In genomic region chr6:10720960-10721849, GRCh38 we compare ENCODE assay signal across 6 cellular contexts. TPM values are rescaled to one million over a fixed set of nuclear protein-coding genes. Genes with fewer than 3 reads are reported as not detected.
DNase-seq lines count a peak whose midpoint lies in the region; ATAC-seq lines count a peak whose summit lies in the region.
"Not testable (repeated sequence)": the region's sequence is repeated elsewhere in the genome, so short reads cannot be mapped to it uniquely, and the experiment has no call there.

No MANE protein-coding gene starts in this region.

- H3K4ac ChIP-seq in mesenchymal stem cell (ENCODE audit: low read depth in 1 of 2, low read length in 2 of 2): not testable (repeated sequence)

- 93% methylated on average over 17 of the region's 17 CpGs for WGBS in mesenchymal stem cell

- not testable (repeated sequence) for H2BK120ac ChIP-seq in mesenchymal stem cell (ENCODE audit: low read depth, low read length)

- peaks cover 52% of the 10 kb centered on the region for H3K4me1 Mint-ChIP-seq in activated CD4-positive, alpha-beta memory T cell treated with anti-CD3 and anti-CD28 coated beads, Interleukin-2, amount 10 ng/mL, durations not matched to agents 7 days and 5 days
- peaks cover 29% of the 10 kb centered on the region for H3K4me1 Mint-ChIP-seq in stimulated activated effector memory CD8-positive, alpha-beta T cell treated with anti-CD3 and anti-CD28 coated beads, Interleukin-12 subunit alpha, Interleukin-12 subunit beta, amount 100 ng/mL, for 72 hours

- H2AK5ac ChIP-seq in mesenchymal stem cell (ENCODE audit: low read length, severe bottlenecking): not testable (repeated sequence)

- H3K27ac ChIP-seq in effector memory CD4-positive, alpha-beta T cell (ENCODE audit: insufficient read depth, low read length, poor library complexity, severe bottlenecking): peak overlapping the region; percentile 71
- H3K27ac ChIP-seq in mesenchymal stem cell (ENCODE audit: low read length, poor library complexity, severe bottlenecking): not testable (repeated sequence)

- not testable (repeated sequence) for ATAC-seq in stimulated activated effector memory CD8-positive, alpha-beta T cell treated with anti-CD3 and anti-CD28 coated beads, Interleukin-12 subunit alpha, Interleukin-12 subunit beta, amount 100 ng/mL, for 72 hours

- DNase-seq in DMS53 treated with DMSO at 0.1 percent for 48 hours (lab: John Stamatoyannopoulos, UW; ENCODE audit: unreplicated experiment) (peak; percentile 38), NCI-H69 (lab: John Stamatoyannopoulos, UW) (peak; percentile 68)
- DNase-seq in activated CD4-positive, alpha-beta memory T cell treated with anti-CD3 and anti-CD28 coated beads, Interleukin-2, amount 10 ng/mL, durations not matched to agents 7 days and 5 days: peak; percentile 45
- not testable (repeated sequence) for DNase-seq in effector memory CD4-positive, alpha-beta T cell; mesenchymal stem cell
- DNase-seq in stimulated activated effector memory CD8-positive, alpha-beta T cell treated with anti-CD3 and anti-CD28 coated beads, Interleukin-12 subunit alpha, Interleukin-12 subunit beta, amount 100 ng/mL, for 72 hours (ENCODE audit: low spot score in 2 of 2): peak in 1 of 2 donors; percentile 59

- H3K36me3 Mint-ChIP-seq in activated CD4-positive, alpha-beta memory T cell treated with anti-CD3 and anti-CD28 coated beads, Interleukin-2, amount 10 ng/mL, durations not matched to agents 7 days and 5 days (ENCODE audit: low read depth): peaks cover 26% of the 10 kb centered on the region
- H3K36me3 Mint-ChIP-seq in stimulated activated effector memory CD8-positive, alpha-beta T cell treated with anti-CD3 and anti-CD28 coated beads, Interleukin-12 subunit alpha, Interleukin-12 subunit beta, amount 100 ng/mL, for 72 hours: peaks cover 12% of the 10 kb centered on the region

- peak overlapping the region; percentile 84 for H3K9ac ChIP-seq in mesenchymal stem cell (ENCODE audit: low read length)

- peak overlapping the region; percentile 95 for H3K4me3 Mint-ChIP-seq in activated CD4-positive, alpha-beta memory T cell treated with anti-CD3 and anti-CD28 coated beads, Interleukin-2, amount 10 ng/mL, durations not matched to agents 7 days and 5 days
- peak overlapping the region; percentile 94 for H3K4me3 Mint-ChIP-seq in stimulated activated effector memory CD8-positive, alpha-beta T cell treated with anti-CD3 and anti-CD28 coated beads, Interleukin-12 subunit alpha, Interleukin-12 subunit beta, amount 100 ng/mL, for 72 hours

- H2BK5ac ChIP-seq in mesenchymal stem cell (ENCODE audit: low read depth, low read length, poor library complexity, severe bottlenecking): not testable (repeated sequence)

- not testable (repeated sequence) for H3K36me3 ChIP-seq in effector memory CD4-positive, alpha-beta T cell (ENCODE audit: control insufficient read depth, insufficient read depth, low read length)
- peaks cover 19 to 21% of the 10 kb centered on the region in 2 experiments for H3K36me3 ChIP-seq in mesenchymal stem cell (ENCODE audit: control insufficient read depth in 1 of 2, insufficient read depth in 2 of 2, low read depth in 1 of 2, low read length in 2 of 2)

- not testable (repeated sequence) for H2BK12ac ChIP-seq in mesenchymal stem cell (ENCODE audit: low read length in 2 of 2)

- H3K4me2 ChIP-seq in mesenchymal stem cell (ENCODE audit: low read length, poor library complexity, severe bottlenecking): not testable (repeated sequence)

- H3K27me3 Mint-ChIP-seq in activated CD4-positive, alpha-beta memory T cell treated with anti-CD3 and anti-CD28 coated beads, Interleukin-2, amount 10 ng/mL, durations not matched to agents 7 days and 5 days: not testable (repeated sequence)

- H3K9me3 ChIP-seq in effector memory CD4-positive, alpha-beta T cell (ENCODE audit: control insufficient read depth, low read length): not testable (repeated sequence)
- peaks cover 12% of the 10 kb centered on the region for H3K9me3 ChIP-seq in mesenchymal stem cell (ENCODE audit: control insufficient read depth, low read length)

- not testable (repeated sequence) for H3K14ac ChIP-seq in mesenchymal stem cell (ENCODE audit: low read length in 2 of 2)

- POLR2A ChIA-PET in activated CD4-positive, alpha-beta memory T cell treated with anti-CD3 and anti-CD28 coated beads, Interleukin-2, amount 10 ng/mL, durations not matched to agents 7 days and 5 days (lab: Charles Lee): interaction anchor here (0.7 to 5.5 kb wide), 16 partner anchors 10 to 501 kb away, joined by 3 to 86 read pairs (median 4); partner anchors contain the start of genes C6orf52, PAK1IP1 and TMEM14B

- H3K79me1 ChIP-seq in mesenchymal stem cell (replicated peaks; ENCODE audit: low read length, poor library complexity, severe bottlenecking): peaks cover 25% of the 10 kb centered on the region

- H2AFZ ChIP-seq in mesenchymal stem cell (ENCODE audit: low read depth, low read length): not testable (repeated sequence)

- H3K23ac ChIP-seq in mesenchymal stem cell (ENCODE audit: low read length in 2 of 2): not testable (repeated sequence)

- H3K4me1 ChIP-seq in effector memory CD4-positive, alpha-beta T cell (ENCODE audit: control insufficient read depth, insufficient read depth, low read length, poor library complexity, severe bottlenecking); mesenchymal stem cell (ENCODE audit: control insufficient read depth, insufficient read depth, low read depth, low read length): not testable (repeated sequence)

- H3K18ac ChIP-seq in mesenchymal stem cell (ENCODE audit: low read depth in 1 of 2, low read length in 2 of 2): not testable (repeated sequence)

- not testable (repeated sequence) for H2BK15ac ChIP-seq in mesenchymal stem cell (ENCODE audit: low read depth, poor library complexity, severe bottlenecking)

- peak overlapping the region; percentile 88 for H3K27ac Mint-ChIP-seq in activated CD4-positive, alpha-beta memory T cell treated with anti-CD3 and anti-CD28 coated beads, Interleukin-2, amount 10 ng/mL, durations not matched to agents 7 days and 5 days
- peak overlapping the region; percentile 34 for H3K27ac Mint-ChIP-seq in stimulated activated effector memory CD8-positive, alpha-beta T cell treated with anti-CD3 and anti-CD28 coated beads, Interleukin-12 subunit alpha, Interleukin-12 subunit beta, amount 100 ng/mL, for 72 hours

- CTCF ChIA-PET in activated CD4-positive, alpha-beta memory T cell treated with anti-CD3 and anti-CD28 coated beads, Interleukin-2, amount 10 ng/mL, durations not matched to agents 7 days and 5 days (lab: Charles Lee): interaction anchor here (0.8 to 1.7 kb wide), 6 partner anchors 10 to 33 kb away, joined by 3 to 9 read pairs (median 3); partner anchors contain the start of genes C6orf52 and PAK1IP1

- not testable (repeated sequence) for H4K8ac ChIP-seq in mesenchymal stem cell (ENCODE audit: low read length)

- H3K27me3 ChIP-seq in effector memory CD4-positive, alpha-beta T cell (replicated peaks; ENCODE audit: control insufficient read depth, insufficient read depth, low read length, poor library complexity, severe bottlenecking); mesenchymal stem cell (ENCODE audit: control insufficient read depth in 1 of 2, insufficient read depth in 1 of 2, low read length in 2 of 2): not testable (repeated sequence)

- peak overlapping the region; percentile 63 for H3K4me3 ChIP-seq in effector memory CD4-positive, alpha-beta T cell (ENCODE audit: insufficient read depth, low read depth, low read length, poor library complexity, severe bottlenecking)
- peak overlapping the region in 1 of 2 experiments; percentile 98 for H3K4me3 ChIP-seq in mesenchymal stem cell (ENCODE audit: insufficient read depth in 1 of 2, low read depth in 1 of 2, low read length in 2 of 2)

- not testable (repeated sequence) for H4K91ac ChIP-seq in mesenchymal stem cell (ENCODE audit: low read length)

- H3K9me3 Mint-ChIP-seq in activated CD4-positive, alpha-beta memory T cell treated with anti-CD3 and anti-CD28 coated beads, Interleukin-2, amount 10 ng/mL, durations not matched to agents 7 days and 5 days; stimulated activated effector memory CD8-positive, alpha-beta T cell treated with anti-CD3 and anti-CD28 coated beads, Interleukin-12 subunit alpha, Interleukin-12 subunit beta, amount 100 ng/mL, for 72 hours: not testable (repeated sequence)

RNA-seq across cellular contexts. Expression of gene TMEM14C, which starts 1.7 kb away (rescaled TPM):
- 10 to 100 TPM; 42.4 to 46.5 TPM for total RNA-seq in activated CD4-positive, alpha-beta memory T cell treated with anti-CD3 and anti-CD28 coated beads, Interleukin-2, amount 10 ng/mL, durations not matched to agents 7 days and 5 days
- 216 TPM for polyA plus RNA-seq in mesenchymal stem cell (2013, experiment 1 of 2)
- 223 TPM for polyA plus RNA-seq in mesenchymal stem cell (2013, experiment 2 of 2)

RNA-seq across cellular contexts. Expression of gene TMEM14B, which starts 26.4 kb away (rescaled TPM):
- 10 to 100 TPM; 81.5 to 83.6 TPM for total RNA-seq in activated CD4-positive, alpha-beta memory T cell treated with anti-CD3 and anti-CD28 coated beads, Interleukin-2, amount 10 ng/mL, durations not matched to agents 7 days and 5 days
- polyA plus RNA-seq in mesenchymal stem cell (2013, experiment 1 of 2): 76.2 TPM
- polyA plus RNA-seq in mesenchymal stem cell (2013, experiment 2 of 2): 78.3 TPM

RNA-seq across cellular contexts. Expression of gene PAK1IP1, which starts 26.4 kb away (rescaled TPM):
- 10 to 100 TPM; 10.1 to 10.9 TPM for total RNA-seq in activated CD4-positive, alpha-beta memory T cell treated with anti-CD3 and anti-CD28 coated beads, Interleukin-2, amount 10 ng/mL, durations not matched to agents 7 days and 5 days
- polyA plus RNA-seq in mesenchymal stem cell (2013, experiment 1 of 2): 22.4 TPM
- 23.4 TPM for polyA plus RNA-seq in mesenchymal stem cell (2013, experiment 2 of 2)

RNA-seq across cellular contexts. Expression of gene C6orf52, which starts 26.8 kb away (rescaled TPM):
- total RNA-seq in activated CD4-positive, alpha-beta memory T cell treated with anti-CD3 and anti-CD28 coated beads, Interleukin-2, amount 10 ng/mL, durations not matched to agents 7 days and 5 days: 1 to 10 TPM in 1 of 2 experiments, under 1 TPM in 1; 0.88 to 1.6 TPM
- 1.7 TPM for polyA plus RNA-seq in mesenchymal stem cell (2013, experiment 1 of 2)
- 2.4 TPM for polyA plus RNA-seq in mesenchymal stem cell (2013, experiment 2 of 2)
